In genomic region chr4:136823020-136823419, GRCh38 we compare ENCODE assay signal across 19 cellular contexts.
DNase-seq lines count a peak whose midpoint lies in the region; TF ChIP-seq lines count a peak whose summit lies in the region.
"Had no signal": no experiment of that assay in that cellular context is flagged by ENCODE, and none has a peak within 500 bp of the region (broad histone marks: within the 10 kb centered on the region; RNA-seq: fewer than 3 reads in every experiment).

No MANE protein-coding gene starts in this region.

- no peak overlapping the region for H2BK15ac ChIP-seq in mesenchymal stem cell (ENCODE audit: low read depth, poor library complexity, severe bottlenecking)

- DNase-seq in activated gamma-delta T cell (lab: John Stamatoyannopoulos, UW) (peak; percentile 4), activated gamma-delta T cell treated with Interleukin-2 at 50 U/mL for 16 hours (no peak), cerebellum (ENCODE audit: low spot score) (peak; percentile 1), mesenchymal stem cell (no peak), spleen (peak; percentile 70), iPS-NIHi11 (ENCODE audit: low spot score) (no peak), HEK293T (ENCODE audit: extremely low spot score) (no peak), occipital lobe (lab: John Stamatoyannopoulos, UW) (no peak)
- DNase-seq: AML-193; Calu3; CD4-positive, alpha-beta T cell; DMS53; DND-41; HCEC 1CT; HFFc6 had no signal

- TF ChIP-seq CTCF in spleen (IDR thresholded peaks at IDR 0.05 in 8 of 11, conservative IDR thresholded peaks at IDR 0.05 in 3 of 11) = no peak

- TF ChIP-seq POLR2A in spleen (IDR thresholded peaks at IDR 0.05) = no peak

- peak overlapping the region; percentile 77 for H2AFZ ChIP-seq in mesenchymal stem cell (ENCODE audit: low read depth, low read length)

- H4K8ac ChIP-seq in mesenchymal stem cell (ENCODE audit: low read length) = no peak overlapping the region

- intact Hi-C loops in spleen (cut with DNase I; ENCODE audit: low total_unique reads) = no loop called here

- POLR2A ChIA-PET in HEK293T (lab: Yijun Ruan, JAX) = no interaction called here

- no peaks in the 10 kb centered on the region for H3K79me1 ChIP-seq in mesenchymal stem cell (replicated peaks; ENCODE audit: low read length, poor library complexity, severe bottlenecking)

- no peak overlapping the region for H3K4ac ChIP-seq in mesenchymal stem cell (ENCODE audit: low read depth in 1 of 2, low read length in 2 of 2)

- no peak overlapping the region for H3K18ac ChIP-seq in mesenchymal stem cell (ENCODE audit: low read depth in 1 of 2, low read length in 2 of 2)

- H3K4me1 ChIP-seq in mesenchymal stem cell (ENCODE audit: control insufficient read depth, insufficient read depth, low read depth, low read length) (peaks cover 2% of the 10 kb centered on the region), spleen (no peaks in the 10 kb centered on the region)
- H3K4me1 ChIP-seq: A549 had no signal

- H2BK120ac ChIP-seq in mesenchymal stem cell (ENCODE audit: low read depth, low read length) = no peak overlapping the region

- no peaks in the 10 kb centered on the region for H3K36me3 ChIP-seq in mesenchymal stem cell (ENCODE audit: control insufficient read depth in 1 of 2, insufficient read depth in 2 of 2, low read depth in 1 of 2, low read length in 2 of 2)
- no peaks in the 10 kb centered on the region for H3K36me3 ChIP-seq in spleen

- 94% methylated on average over 8 of the region's 8 CpGs for WGBS in mesenchymal stem cell
- WGBS in spleen, 5 donors = 84 to 92% (median 87%) methylated on average over 8 of the region's 8 CpGs

- H4K91ac ChIP-seq in mesenchymal stem cell (ENCODE audit: low read length) = peak overlapping the region; percentile 5

- H3K9ac ChIP-seq in mesenchymal stem cell (ENCODE audit: low read length) = no peak overlapping the region

- H3K9me3 ChIP-seq in mesenchymal stem cell (ENCODE audit: control insufficient read depth, low read length) (no peaks in the 10 kb centered on the region), spleen (peaks cover 0 to 4% (median 0%) of the 10 kb centered on the region in 8 donors)
- H3K9me3 ChIP-seq: A549 had no signal

- no peak overlapping the region for H2AK5ac ChIP-seq in mesenchymal stem cell (ENCODE audit: low read length, severe bottlenecking)

- H3K4me2 ChIP-seq in mesenchymal stem cell (ENCODE audit: low read length, poor library complexity, severe bottlenecking) = no peak overlapping the region
- H3K4me2 ChIP-seq: A549 had no signal

- CTCF ChIA-PET in HEK293T (lab: Yijun Ruan, JAX) = no interaction called here

- H3K27me3 ChIP-seq in mesenchymal stem cell (ENCODE audit: control insufficient read depth in 1 of 2, insufficient read depth in 1 of 2, low read length in 2 of 2) (no peaks in the 10 kb centered on the region), spleen (replicated peaks in 1 of 7) (no peaks in the 10 kb centered on the region)

- no peak overlapping the region for H2BK5ac ChIP-seq in mesenchymal stem cell (ENCODE audit: low read depth, low read length, poor library complexity, severe bottlenecking)

- no peak overlapping the region for H3K23ac ChIP-seq in mesenchymal stem cell (ENCODE audit: low read length in 2 of 2)

- H3K27ac ChIP-seq in mesenchymal stem cell (ENCODE audit: low read length, poor library complexity, severe bottlenecking) (no peak overlapping the region), spleen (no peak overlapping the region)
- H3K27ac ChIP-seq: 22Rv1, A549, C4-2B, HL-60 had no signal

- H3K14ac ChIP-seq in mesenchymal stem cell (ENCODE audit: low read length in 2 of 2) = peak overlapping the region in 1 of 2 experiments; percentile 97

- H2BK12ac ChIP-seq in mesenchymal stem cell (ENCODE audit: low read length in 2 of 2) = no peak overlapping the region

- H3K4me3 ChIP-seq in mesenchymal stem cell (ENCODE audit: insufficient read depth in 1 of 2, low read depth in 1 of 2, low read length in 2 of 2) = peak overlapping the region in 1 of 2 experiments; percentile 5
- no peak overlapping the region for H3K4me3 ChIP-seq in spleen
- H3K4me3 ChIP-seq: A549 had no signal

TF ChIP-seq in HEK293T, 16 proteins besides CTCF, POLR2A, EP300 and RAD21:
- TF ChIP-seq FOXA1 (IDR thresholded peaks at IDR 0.05) = no peak
- TF ChIP-seq ELF4 (IDR thresholded peaks at IDR 0.05) = no peak
- TF ChIP-seq TARDBP (IDR thresholded peaks at IDR 0.05) = no peak
- no peak for TF ChIP-seq CTBP1 (IDR thresholded peaks at IDR 0.05; ENCODE audit: borderline replicate concordance)
- no peak for TF ChIP-seq PKNOX1 (IDR thresholded peaks at IDR 0.05)

Comparison
In these comparisons a context has a peak if more than half of its experiments do, and no peak if none do; other contexts are left out.
1. DNase-seq: peak in activated gamma-delta T cell (single experiment), cerebellum (single experiment) and spleen (single experiment); none in activated gamma-delta T cell treated with Interleukin-2 at 50 U/mL for 16 hours (single experiment), mesenchymal stem cell (single experiment), iPS-NIHi11 (single experiment), HEK293T (single experiment) and occipital lobe (single experiment).